Comparison of ENCODE assay signal across 10 cellular contexts in genomic region chr18:45850021-45850420, GRCh38. TPM values are rescaled to one million over a fixed set of nuclear protein-coding genes. Genes with fewer than 3 reads are reported as not detected.
DNase-seq lines count a peak whose midpoint lies in the region; ATAC-seq and TF ChIP-seq lines count a peak whose summit lies in the region.
"Had no signal": no experiment of that assay in that cellular context is flagged by ENCODE, and none has a peak within 500 bp of the region (broad histone marks: within the 10 kb centered on the region; RNA-seq: fewer than 3 reads in every experiment).

No MANE protein-coding gene starts in this region.

- H3K4me3 ChIP-seq in BLaER1, result no peak overlapping the region
- H3K4me3 ChIP-seq in SK-N-SH (ENCODE audit: low read depth in 2 of 2, low read length in 1 of 2), result no peak overlapping the region
- H3K4me3 ChIP-seq in kidney epithelial cell (ENCODE audit: low read depth, low read length), result no peak overlapping the region
- H3K4me3 ChIP-seq in stomach, result no peak overlapping the region
- H3K4me3 ChIP-seq: SK-N-MC had no signal

- H3K27me3 ChIP-seq in BLaER1 (no peaks in the 10 kb centered on the region; the same call in 1 of the 2 replicates), SK-N-SH (ENCODE audit: insufficient read depth) (no peaks in the 10 kb centered on the region), kidney epithelial cell (ENCODE audit: control insufficient read depth, insufficient read depth, low read length) (no peaks in the 10 kb centered on the region), stomach (no peaks in the 10 kb centered on the region)

- H3K79me2 ChIP-seq in SK-N-SH (ENCODE audit: insufficient read depth), result no peaks in the 10 kb centered on the region

- TF ChIP-seq RAD21 in SK-N-SH (IDR thresholded peaks at IDR 0.05; ENCODE audit: low read length), result peak; percentile 20; the same call in 1 of the 2 replicates

- peak; percentile 52 for TF ChIP-seq CTCF in SK-N-SH (IDR thresholded peaks at IDR 0.05)
- peak; percentile 60 for TF ChIP-seq CTCF in kidney epithelial cell (IDR thresholded peaks at IDR 0.05; ENCODE audit: insufficient read depth, low read length, poor library complexity, severe bottlenecking)
- TF ChIP-seq CTCF in stomach (IDR thresholded peaks at IDR 0.05), result peak in 1 of 7 experiments; percentile 30

- no peak overlapping the region for H3K27ac ChIP-seq in BLaER1
- H3K27ac ChIP-seq in SK-N-SH (ENCODE audit: low read depth in 2 of 2, low read length in 1 of 2), result no peak overlapping the region
- H3K27ac ChIP-seq in stomach, result no peak overlapping the region
- H3K27ac ChIP-seq: HL-60, SK-N-MC had no signal

- peaks cover 42% of the 10 kb centered on the region for H4K20me1 ChIP-seq in BLaER1
- H4K20me1 ChIP-seq in SK-N-SH (ENCODE audit: insufficient read depth), result no peaks in the 10 kb centered on the region

- intact Hi-C loops in stomach (cut with DNase I; ENCODE audit: low total_unique reads), result no loop called here

- WGBS in SK-N-SH (ENCODE audit: low lambda C conversion rate), result 90% methylated on average over 10 of the region's 10 CpGs
- WGBS in stomach, 5 donors, result 70 to 82% (median 78%) methylated on average over 10 of the region's 10 CpGs

- H3K9ac ChIP-seq in BLaER1 (no peak overlapping the region), SK-N-SH (no peak overlapping the region)

- ATAC-seq in GM21825 (IDR thresholded peaks at IDR 0.05; ENCODE audit: unreplicated experiment) (peak; percentile 42), HG03432 (IDR thresholded peaks at IDR 0.05; ENCODE audit: unreplicated experiment) (no peak), GM21528 (IDR thresholded peaks at IDR 0.05; ENCODE audit: low FRiP score, unreplicated experiment) (no peak), left lobe of liver (no peak)

- no peak for DNase-seq in SK-N-SH
- no peak for DNase-seq in kidney epithelial cell (ENCODE audit: low read depth)
- no peak for DNase-seq in stomach
- no peak for DNase-seq in left lobe of liver (ENCODE audit: low spot score)

- H3K4me1 ChIP-seq in BLaER1 (peaks cover 41% of the 10 kb centered on the region), SK-N-SH (ENCODE audit: control insufficient read depth in 1 of 2, insufficient read depth in 2 of 2, low read depth in 1 of 2, low read length in 1 of 2) (no peaks in the 10 kb centered on the region), stomach (peaks cover 0 to 4% (median 0%) of the 10 kb centered on the region in 4 donors)

- TF ChIP-seq POLR2A in stomach (IDR thresholded peaks at IDR 0.05), result no peak

- H3K36me3 ChIP-seq in BLaER1 (peaks cover 43% of the 10 kb centered on the region), SK-N-SH (replicated peaks in 1 of 2; ENCODE audit: control insufficient read depth in 1 of 2, insufficient read depth in 2 of 2, low read length in 1 of 2) (peaks cover 38 to 52% of the 10 kb centered on the region in 2 experiments), kidney epithelial cell (ENCODE audit: control insufficient read depth, insufficient read depth, low read length) (peaks cover 2% of the 10 kb centered on the region), stomach (peaks cover 10 to 66% (median 59%) of the 10 kb centered on the region in 4 donors)

- no peaks in the 10 kb centered on the region for H3K9me3 ChIP-seq in BLaER1
- no peaks in the 10 kb centered on the region for H3K9me3 ChIP-seq in SK-N-SH
- no peaks in the 10 kb centered on the region for H3K9me3 ChIP-seq in stomach

- no peaks in the 10 kb centered on the region for H3F3A ChIP-seq in SK-N-SH (replicated peaks; ENCODE audit: insufficient read depth)

- H3K4me2 ChIP-seq in BLaER1, result peak overlapping the region; percentile 66
- no peak overlapping the region for H3K4me2 ChIP-seq in SK-N-SH

- TF ChIP-seq EP300 in SK-N-SH (IDR thresholded peaks at IDR 0.05; ENCODE audit: borderline replicate concordance in 1 of 2, low read depth in 1 of 2, low read length in 1 of 2), result no peak
- no peak for TF ChIP-seq EP300 in stomach (IDR thresholded peaks at IDR 0.05)

- H3K9me2 ChIP-seq in SK-N-SH, result no peaks in the 10 kb centered on the region

- no peak overlapping the region for H2AFZ ChIP-seq in SK-N-SH (ENCODE audit: low read depth)

- CTCF ChIA-PET in SK-N-SH (lab: Yijun Ruan, JAX), result interaction anchor here (0.9 to 1.6 kb wide), 5 partner anchors 11 to 188 kb away, joined by 3 read pairs; no protein-coding TSS in a partner anchor

- POLR2A ChIA-PET in SK-N-SH (lab: Yijun Ruan, JAX), result no interaction called here

TF ChIP-seq in SK-N-SH, 30 proteins besides CTCF, POLR2A, EP300 and RAD21:
- TF ChIP-seq USF2 (IDR thresholded peaks at IDR 0.05; ENCODE audit: borderline replicate concordance, low read depth, low read length) (no peak), IRF3 (IDR thresholded peaks at IDR 0.05; ENCODE audit: low read depth, low read length) (no peak), MEF2A (IDR thresholded peaks at IDR 0.05; ENCODE audit: borderline replicate concordance, low read depth) (no peak), CHD2 (IDR thresholded peaks at IDR 0.05; ENCODE audit: low read length, partially characterized antibody) (no peak), EZH2phosphoT487 (IDR thresholded peaks at IDR 0.05; ENCODE audit: borderline replicate concordance, low read depth) (no peak), PBX3 (IDR thresholded peaks at IDR 0.05) (no peak), ELF1 (IDR thresholded peaks at IDR 0.05) (no peak), SMC3 (IDR thresholded peaks at IDR 0.05; ENCODE audit: low read depth, low read length) (peak; percentile 22; the same call in 1 of the 2 replicates), SIN3A (IDR thresholded peaks at IDR 0.05; ENCODE audit: borderline replicate concordance, low read depth, low read length) (no peak)

RNA-seq across cellular contexts. Expression of gene SIGLEC15, which starts 24.5 kb away (rescaled TPM):
- polyA plus RNA-seq in SK-N-SH (2012; rRNA removed) (0.10 and 0.19 TPM in 2 replicates), stomach (under 1 TPM; 0.10 to 0.76 (median 0.25) TPM)
- 0.10 and 0.12 TPM in 2 replicates for polyA plus RNA-seq in SK-N-SH (2012; cell fraction: cytosol; rRNA removed)
- polyA plus RNA-seq in SK-N-SH (2012; cell fraction: nucleus; rRNA removed), result 0.04 and 0.11 TPM in 2 replicates
- total RNA-seq in kidney epithelial cell (31.6 and 41.1 TPM in 2 replicates), stomach (1 to 10 TPM in 1 of 5 donors, under 1 TPM in 1, not detected in 3; 0.92 to 5.5 TPM), left lobe of liver (0.20 TPM)
